In the genomic region with DNA sequence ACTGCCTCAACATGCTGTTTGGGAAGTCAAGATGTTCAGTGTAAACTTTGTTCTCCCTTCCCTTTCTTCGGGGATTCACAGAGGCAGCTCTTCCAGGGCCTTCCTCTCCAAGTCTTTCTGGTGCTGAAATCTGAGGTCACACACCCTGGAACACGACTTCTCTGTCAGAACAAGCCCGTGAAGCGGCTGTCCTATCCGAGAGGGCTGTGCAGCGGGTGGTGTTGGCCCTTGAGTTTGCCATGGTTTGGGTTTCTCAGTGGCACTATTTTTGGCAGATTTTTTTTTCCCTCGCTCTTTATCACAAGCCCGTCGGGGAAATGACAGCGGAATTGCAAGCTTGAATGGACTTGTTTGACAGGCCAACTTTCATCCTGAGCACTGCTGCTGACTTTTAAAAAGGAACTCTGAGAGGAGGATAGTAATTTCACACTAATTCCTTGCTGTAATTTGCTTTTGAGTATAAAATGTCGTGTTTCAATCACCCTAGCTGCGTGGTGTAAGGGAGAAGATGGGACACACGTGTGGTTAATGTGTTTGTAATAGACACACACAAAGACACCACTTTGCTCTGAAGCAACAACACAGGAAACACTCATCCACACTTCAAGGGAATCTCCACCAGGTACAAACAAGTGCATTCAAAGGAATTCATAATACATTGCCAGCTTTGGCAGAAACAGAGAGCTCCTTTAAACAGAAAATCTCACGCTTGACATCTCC, we compare ENCODE assay signal across 13 cellular contexts.
DNase-seq lines count a peak whose midpoint lies in the region; ATAC-seq and TF ChIP-seq lines count a peak whose summit lies in the region.
"Had no signal": no experiment of that assay in that cellular context is flagged by ENCODE, and none has a peak within 500 bp of the region (broad histone marks: within the 10 kb centered on the region; RNA-seq: fewer than 3 reads in every experiment).

No MANE protein-coding gene starts in this region.

- TF ChIP-seq CTCF in RWPE2 (IDR thresholded peaks at IDR 0.05; ENCODE audit: poor library complexity, severe bottlenecking) (no peak), foreskin keratinocyte (conservative IDR thresholded peaks at IDR 0.05) (no peak), nephron (IDR thresholded peaks at IDR 0.05; ENCODE audit: unreplicated experiment in 3 of 3) (no peak), tibial artery (IDR thresholded peaks at IDR 0.05) (no peak)

- H3K27me3 Mint-ChIP-seq in nephron (ENCODE audit: low read depth), result no peaks in the 10 kb centered on the region
- peaks cover 0 to 2% of the 10 kb centered on the region in 2 donors for H3K27me3 Mint-ChIP-seq in CD4-positive, alpha-beta memory T cell
- H3K27me3 Mint-ChIP-seq: activated T-helper 17 cell treated with anti-CD3 and anti-CD28 coated beads, Interleukin-2, amount 50 U/mL, for 72 hours had no signal

- no peaks in the 10 kb centered on the region for H3K9me3 ChIP-seq in RWPE2 (ENCODE audit: severe bottlenecking)
- H3K9me3 ChIP-seq in tibial artery, result no peaks in the 10 kb centered on the region
- no peaks in the 10 kb centered on the region for H3K9me3 ChIP-seq in CD4-positive, alpha-beta memory T cell (ENCODE audit: control insufficient read depth in 1 of 2, low read length in 2 of 2)

- no peaks in the 10 kb centered on the region for H3K36me3 Mint-ChIP-seq in nephron (ENCODE audit: low read depth)
- H3K36me3 Mint-ChIP-seq in CD4-positive, alpha-beta memory T cell, result no peaks in the 10 kb centered on the region
- H3K36me3 Mint-ChIP-seq: naive B cell had no signal

- H3K4me3 ChIP-seq in RWPE2 (ENCODE audit: severe bottlenecking) (no peak overlapping the region), tibial artery (no peak overlapping the region)
- H3K4me3 ChIP-seq in CD4-positive, alpha-beta memory T cell (ENCODE audit: low read length in 2 of 2), result no peak overlapping the region

- POLR2A ChIA-PET in CD4-positive, alpha-beta memory T cell (lab: Charles Lee; ENCODE audit: partially characterized antibody), result no interaction called here

- H3K4me1 ChIP-seq in RWPE2 (ENCODE audit: insufficient read depth, poor library complexity, severe bottlenecking) (peaks cover 30% of the 10 kb centered on the region), foreskin keratinocyte (peaks cover 47% of the 10 kb centered on the region), tibial artery (peaks cover 16 to 75% (median 66%) of the 10 kb centered on the region in 4 donors)
- peaks cover 4% of the 10 kb centered on the region for H3K4me1 ChIP-seq in CD4-positive, alpha-beta memory T cell (ENCODE audit: insufficient read depth, low read length)

- H3K4me3 Mint-ChIP-seq in nephron, result no peak overlapping the region
- no peak overlapping the region for H3K4me3 Mint-ChIP-seq in CD4-positive, alpha-beta memory T cell
- H3K4me3 Mint-ChIP-seq: activated T-helper 17 cell treated with anti-CD3 and anti-CD28 coated beads, Interleukin-2, amount 50 U/mL, for 72 hours had no signal

- H3K36me3 ChIP-seq in RWPE2 (ENCODE audit: low read depth) (no peaks in the 10 kb centered on the region), tibial artery (no peaks in the 10 kb centered on the region)
- H3K36me3 ChIP-seq in CD4-positive, alpha-beta memory T cell (ENCODE audit: insufficient read depth, low read length), result no peaks in the 10 kb centered on the region

- H3K27ac Mint-ChIP-seq in nephron, result peak overlapping the region; percentile 64 to 100 (median 99)
- H3K27ac Mint-ChIP-seq in CD4-positive, alpha-beta memory T cell, result no peak overlapping the region
- H3K27ac Mint-ChIP-seq: activated T-helper 17 cell treated with anti-CD3 and anti-CD28 coated beads, Interleukin-2, amount 50 U/mL, for 72 hours had no signal

- H3K9me3 Mint-ChIP-seq in nephron, result no peaks in the 10 kb centered on the region
- peaks cover 0 to 2% (median 0%) of the 10 kb centered on the region in 8 donors for H3K9me3 Mint-ChIP-seq in CD4-positive, alpha-beta memory T cell
- H3K9me3 Mint-ChIP-seq: activated T-helper 17 cell treated with anti-CD3 and anti-CD28 coated beads, Interleukin-2, amount 50 U/mL, for 72 hours; naive B cell had no signal

- ATAC-seq in RWPE2 (ENCODE audit: low read depth), result peak; percentile 60
- peak; percentile 62 for ATAC-seq in foreskin keratinocyte
- ATAC-seq in HG03565 (IDR thresholded peaks at IDR 0.05; ENCODE audit: unreplicated experiment), result no peak
- ATAC-seq: activated T-helper 17 cell treated with anti-CD3 and anti-CD28 coated beads, Interleukin-2, amount 50 U/mL, for 72 hours; SK-N-SH treated with all-trans-retinoic acid at 6 μM for 48 hours had no signal

- H3K27me3 ChIP-seq in RWPE2 (ENCODE audit: insufficient read depth, poor library complexity, severe bottlenecking), result no peaks in the 10 kb centered on the region
- H3K27me3 ChIP-seq in foreskin keratinocyte, result no peaks in the 10 kb centered on the region
- no peaks in the 10 kb centered on the region for H3K27me3 ChIP-seq in tibial artery
- H3K27me3 ChIP-seq in CD4-positive, alpha-beta memory T cell (ENCODE audit: insufficient read depth, low read length), result no peaks in the 10 kb centered on the region

- H3K27ac ChIP-seq in RWPE2 (ENCODE audit: poor library complexity, severe bottlenecking) (peak overlapping the region; percentile 61), foreskin keratinocyte (peak overlapping the region; percentile 83), tibial artery (peak overlapping the region; percentile 98 to 99)
- H3K27ac ChIP-seq in CD4-positive, alpha-beta memory T cell (ENCODE audit: low read depth, low read length), result no peak overlapping the region

- DNase-seq in RWPE2 (ENCODE audit: low spot score), result no peak
- DNase-seq in foreskin keratinocyte, result peak; percentile 91 to 93
- peak; percentile 75 to 93 for DNase-seq in tibial artery
- DNase-seq in CD4-positive, alpha-beta memory T cell, result no peak
- DNase-seq in NCI-H1048 (lab: John Stamatoyannopoulos, UW), result no peak
- DNase-seq: activated CD4-positive, alpha-beta T cell treated with anti-CD3 and anti-CD28 coated beads for 4 hours; dermis blood vessel endothelial cell; naive B cell; stimulated activated CD4-positive, alpha-beta T cell treated with anti-CD3 and anti-CD28 coated beads, Interleukin-2, amount 100 ng/mL, for 48 hours had no signal

- CTCF ChIA-PET in CD4-positive, alpha-beta memory T cell (lab: Charles Lee; ENCODE audit: partially characterized antibody), result no interaction called here

- peaks cover 94% of the 10 kb centered on the region for H3K4me1 Mint-ChIP-seq in nephron
- H3K4me1 Mint-ChIP-seq in CD4-positive, alpha-beta memory T cell, result peaks cover 2 to 10% (median 5%) of the 10 kb centered on the region in 4 donors

- intact Hi-C loops in tibial artery (cut with DNase I; ENCODE audit: low total_unique reads), result loop anchor here (5.0 to 10.0 kb wide), 2 partner anchors 37 to 446 kb away; no protein-coding TSS in a partner anchor
- intact Hi-C loops in CD4-positive, alpha-beta memory T cell (cut with micrococcal nuclease), result no loop called here

Comparison
In these comparisons a context has a peak if more than half of its experiments do, and no peak if none do; other contexts are left out.
1. DNase-seq: peak in foreskin keratinocyte (2 of 2) and tibial artery (2 of 2); none in RWPE2 (single experiment), CD4-positive, alpha-beta memory T cell (0 of 5) and NCI-H1048 (single experiment).
2. H3K27ac Mint-ChIP-seq: peak in nephron (3 of 3); none in CD4-positive, alpha-beta memory T cell (0 of 7).